8 cellular contexts compared by ENCODE assay signal in genomic region chr1:43067856-43068751, GRCh38.
DNase-seq lines count a peak whose midpoint lies in the region; ATAC-seq, FAIRE-seq and TF ChIP-seq lines count a peak whose summit lies in the region.

No MANE protein-coding gene starts in this region.

- H3K27me3 Mint-ChIP-seq in Calu3 (ENCODE audit: unreplicated experiment): no peaks in the 10 kb centered on the region
- no peaks in the 10 kb centered on the region for H3K27me3 Mint-ChIP-seq in effector memory CD8-positive, alpha-beta T cell
- no peaks in the 10 kb centered on the region for H3K27me3 Mint-ChIP-seq in natural killer cell treated with Interleukin-12 subunit alpha and Interleukin-12 subunit beta and Interleukin-15 and Interleukin-18, amount 100 ng/mL, for 72 hours

- no peak overlapping the region for H3K27ac Mint-ChIP-seq in Calu3 (ENCODE audit: unreplicated experiment)
- H3K27ac Mint-ChIP-seq in effector memory CD8-positive, alpha-beta T cell: peak overlapping the region in 1 of 2 donors; percentile 35
- H3K27ac Mint-ChIP-seq in natural killer cell treated with Interleukin-12 subunit alpha and Interleukin-12 subunit beta and Interleukin-15 and Interleukin-18, amount 100 ng/mL, for 72 hours: no peak overlapping the region

- no TSS peak for BruUV-seq in Calu3 (replicated peaks; lab: Mats Ljungman, UMichigan)

- peak; percentile 46 for ATAC-seq in effector memory CD8-positive, alpha-beta T cell (replicated peaks)
- peak; percentile 41 to 62 for ATAC-seq in natural killer cell treated with Interleukin-12 subunit alpha and Interleukin-12 subunit beta and Interleukin-15 and Interleukin-18, amount 100 ng/mL, for 72 hours
- no peak for ATAC-seq in HG02588 (IDR thresholded peaks at IDR 0.05; ENCODE audit: unreplicated experiment)
- no peak for ATAC-seq in GM18517 (IDR thresholded peaks at IDR 0.05; ENCODE audit: unreplicated experiment)

- H3K4me3 Mint-ChIP-seq in Calu3 (ENCODE audit: low read depth, unreplicated experiment): peak overlapping the region; percentile 51
- peak overlapping the region; percentile 57 to 70 for H3K4me3 Mint-ChIP-seq in effector memory CD8-positive, alpha-beta T cell
- peak overlapping the region; percentile 56 for H3K4me3 Mint-ChIP-seq in natural killer cell treated with Interleukin-12 subunit alpha and Interleukin-12 subunit beta and Interleukin-15 and Interleukin-18, amount 100 ng/mL, for 72 hours

- H3K4me1 Mint-ChIP-seq in Calu3 (ENCODE audit: low read depth, unreplicated experiment): peaks cover 18% of the 10 kb centered on the region
- no peaks in the 10 kb centered on the region for H3K4me1 Mint-ChIP-seq in effector memory CD8-positive, alpha-beta T cell (ENCODE audit: low read depth in 2 of 2)
- H3K4me1 Mint-ChIP-seq in natural killer cell treated with Interleukin-12 subunit alpha and Interleukin-12 subunit beta and Interleukin-15 and Interleukin-18, amount 100 ng/mL, for 72 hours (ENCODE audit: low read depth in 2 of 2): peaks cover 1 to 12% of the 10 kb centered on the region in 2 donors

- no peaks in the 10 kb centered on the region for H3K9me3 Mint-ChIP-seq in Calu3 (ENCODE audit: low read depth, unreplicated experiment)
- H3K9me3 Mint-ChIP-seq in effector memory CD8-positive, alpha-beta T cell: no peaks in the 10 kb centered on the region
- no peaks in the 10 kb centered on the region for H3K9me3 Mint-ChIP-seq in natural killer cell treated with Interleukin-12 subunit alpha and Interleukin-12 subunit beta and Interleukin-15 and Interleukin-18, amount 100 ng/mL, for 72 hours

- H3K36me3 Mint-ChIP-seq in Calu3 (ENCODE audit: insufficient read depth, unreplicated experiment): no peaks in the 10 kb centered on the region
- no peaks in the 10 kb centered on the region for H3K36me3 Mint-ChIP-seq in effector memory CD8-positive, alpha-beta T cell (ENCODE audit: insufficient read depth)
- no peaks in the 10 kb centered on the region for H3K36me3 Mint-ChIP-seq in natural killer cell treated with Interleukin-12 subunit alpha and Interleukin-12 subunit beta and Interleukin-15 and Interleukin-18, amount 100 ng/mL, for 72 hours

- DNase-seq in Calu3 (peak; percentile 29), NCI-H774 (lab: John Stamatoyannopoulos, UW) (peak; percentile 51), GM19239 (ENCODE audit: insufficient read length, low spot score) (no peak), epidermal melanocyte (ENCODE audit: insufficient read length, low spot score) (no peak)
- no peak for DNase-seq in effector memory CD8-positive, alpha-beta T cell
- no peak for DNase-seq in natural killer cell treated with Interleukin-12 subunit alpha and Interleukin-12 subunit beta and Interleukin-15 and Interleukin-18, amount 100 ng/mL, for 72 hours (ENCODE audit: low spot score)

- TF ChIP-seq CTCF in Calu3 (IDR thresholded peaks at IDR 0.05; ENCODE audit: unreplicated experiment): no peak

- CTCF ChIA-PET in Calu3 (lab: Charles Lee): interaction anchor here (1.1 kb wide), 1 partner anchor 155 kb away, joined by 5 read pairs; no protein-coding TSS in a partner anchor

- no peak for FAIRE-seq in GM19239 (lab: Jason Lieb, UNC)

- intact Hi-C loops in Calu3 (cut with micrococcal nuclease; ENCODE audit: unreplicated experiment): no loop called here

Comparison
In these comparisons a context has a peak if more than half of its experiments do, and no peak if none do; other contexts are left out.
1. DNase-seq: peak in Calu3 (single experiment) and NCI-H774 (single experiment); none in effector memory CD8-positive, alpha-beta T cell (0 of 3), natural killer cell treated with Interleukin-12 subunit alpha and Interleukin-12 subunit beta and Interleukin-15 and Interleukin-18, amount 100 ng/mL, for 72 hours (single experiment), GM19239 (single experiment) and epidermal melanocyte (single experiment).
2. ATAC-seq: peak in effector memory CD8-positive, alpha-beta T cell (single experiment) and natural killer cell treated with Interleukin-12 subunit alpha and Interleukin-12 subunit beta and Interleukin-15 and Interleukin-18, amount 100 ng/mL, for 72 hours (2 of 2); none in HG02588 (single experiment) and GM18517 (single experiment).
3. Peak in every context shown above with its lines, with median percentiles within 50 percentile points of each other: H3K4me3 Mint-ChIP-seq.